34 cellular contexts compared by ENCODE assay signal in genomic region chr10:12650122-12650521, GRCh38.
"Had no signal": no experiment of that assay in that cellular context is flagged by ENCODE, and none has a peak within 500 bp of the region (broad histone marks: within the 10 kb centered on the region; RNA-seq: fewer than 3 reads in every experiment).

No MANE protein-coding gene starts in this region.

- H3K27me3 ChIP-seq: ascending aorta, SJSA1 had no signal

- H3K4me2 ChIP-seq: SK-N-SH had no signal

- H3K36me3 ChIP-seq: cardiac muscle cell, SJSA1 had no signal

- DNase-seq: activated B cell treated with CpG ODN at 0.5 μM for 24 hours; activated CD4-positive, alpha-beta memory T cell treated with anti-CD3 and anti-CD28 coated beads, Interleukin-2, amount 10 ng/mL, durations not matched to agents 7 days and 5 days; activated CD4-positive, alpha-beta T cell treated with anti-CD3 and anti-CD28 coated beads for 4 hours; activated CD4-positive, CD25-positive, alpha-beta regulatory T cell treated with anti-CD3 and anti-CD28 coated beads, Interleukin-2, amount 50 U/mL, for 72 hours; activated CD8-positive, alpha-beta memory T cell treated with anti-CD3 and anti-CD28 coated beads for 24 hours; activated CD8-positive, alpha-beta memory T cell treated with anti-CD3 and anti-CD28 coated beads, Interleukin-2, amount 10 ng/mL, durations not matched to agents 7 days and 5 days; activated gamma-delta T cell; activated naive CD4-positive, alpha-beta T cell treated with Interleukin-2 at 50 U/mL for 16 hours; activated naive CD8-positive, alpha-beta T cell treated with anti-CD3 and anti-CD28 coated beads, Interleukin-2, amount 10 ng/mL, durations not matched to agents 7 days and 5 days; activated T-cell treated with anti-CD3 and anti-CD28 coated beads, Interleukin-2, amount 50 U/mL, for 24 hours; amygdala; Karpas-422; NCI-H1105 treated with DMSO at 0.1 percent for 48 hours; NCI-H1436; NCI-H1694; NCI-H1930; NCI-H2081 treated with DMSO at 0.1 percent for 48 hours; NCI-H226; NCI-H446 treated with DMSO at 0.1 percent for 48 hours; NCI-H524; NCI-H69; SHP77 treated with DMSO at 0.1 percent for 48 hours; SK-N-SH had no signal

- H3K27ac Mint-ChIP-seq: activated B cell treated with CpG ODN at 0.5 μM for 24 hours; activated CD4-positive, alpha-beta memory T cell treated with anti-CD3 and anti-CD28 coated beads, Interleukin-2, amount 10 ng/mL, durations not matched to agents 7 days and 5 days; activated CD8-positive, alpha-beta memory T cell treated with anti-CD3 and anti-CD28 coated beads, Interleukin-2, amount 10 ng/mL, durations not matched to agents 7 days and 5 days; activated naive CD4-positive, alpha-beta T cell treated with anti-CD3 and anti-CD28 coated beads, Interleukin-2, amount 50 U/mL, for 24 hours; activated naive CD8-positive, alpha-beta T cell treated with anti-CD3 and anti-CD28 coated beads, Interleukin-2, amount 10 ng/mL, durations not matched to agents 7 days and 5 days; activated T-cell treated with anti-CD3 and anti-CD28 coated beads, Interleukin-2, amount 50 U/mL, for 24 hours; activated T-helper 2 cell treated with anti-CD3 and anti-CD28 coated beads, Interferon-gamma antibody, Interleukin-2, Interleukin-4, amounts not matched to agents 10 μg/mL and 5 μg/mL and 100 μg/mL, durations not matched to agents 14 hours and 24 hours and 36 hours; T-helper 1 cell treated with Interleukin-12 subunit alpha and Interleukin-12 subunit beta and Interleukin-4 antibody, amounts not matched to agents 30 μg/mL and 1 μg/mL, for 36 hours; T-helper 2 cell treated with Interferon-gamma antibody and Interleukin-4, amounts not matched to agents 5 μg/mL and 100 μg/mL, for 36 hours had no signal

- H3K9me3 ChIP-seq: ascending aorta, SJSA1 had no signal

- H3K4me1 ChIP-seq: ascending aorta, SJSA1 had no signal

- H3K4me3 ChIP-seq: ascending aorta, cardiac muscle cell, K562, SJSA1 had no signal

- H3K27ac ChIP-seq: ascending aorta, cardiac muscle cell, SJSA1 had no signal

- FAIRE-seq: K562, TTC549 had no signal

- H3K27me3 Mint-ChIP-seq: activated B cell treated with CpG ODN at 0.5 μM for 24 hours; activated CD4-positive, alpha-beta memory T cell treated with anti-CD3 and anti-CD28 coated beads, Interleukin-2, amount 10 ng/mL, durations not matched to agents 7 days and 5 days; activated naive CD4-positive, alpha-beta T cell treated with anti-CD3 and anti-CD28 coated beads, Interleukin-2, amount 50 U/mL, for 24 hours; activated naive CD8-positive, alpha-beta T cell treated with anti-CD3 and anti-CD28 coated beads, Interleukin-2, amount 10 ng/mL, durations not matched to agents 7 days and 5 days; activated T-cell treated with anti-CD3 and anti-CD28 coated beads, Interleukin-2, amount 50 U/mL, for 24 hours; central memory CD8-positive, alpha-beta T cell had no signal

- H3K36me3 Mint-ChIP-seq: activated naive CD8-positive, alpha-beta T cell treated with anti-CD3 and anti-CD28 coated beads, Interleukin-2, amount 10 ng/mL, durations not matched to agents 7 days and 5 days had no signal

- H3K4me1 Mint-ChIP-seq: activated naive CD4-positive, alpha-beta T cell treated with anti-CD3 and anti-CD28 coated beads, Interleukin-2, amount 50 U/mL, for 24 hours; central memory CD8-positive, alpha-beta T cell had no signal

- ATAC-seq: activated CD8-positive, alpha-beta memory T cell treated with anti-CD3 and anti-CD28 coated beads, Interleukin-2, amount 10 ng/mL, durations not matched to agents 7 days and 5 days; K562; Panc1 had no signal

- H3K9ac ChIP-seq: SK-N-SH had no signal

- H3K9me3 Mint-ChIP-seq: activated naive CD4-positive, alpha-beta T cell treated with anti-CD3 and anti-CD28 coated beads, Interleukin-2, amount 50 U/mL, for 24 hours; activated T-helper 2 cell treated with anti-CD3 and anti-CD28 coated beads, Interferon-gamma antibody, Interleukin-2, Interleukin-4, amounts not matched to agents 10 μg/mL and 5 μg/mL and 100 μg/mL, durations not matched to agents 14 hours and 24 hours and 36 hours; central memory CD8-positive, alpha-beta T cell had no signal

- H3K4me3 Mint-ChIP-seq: activated B cell treated with CpG ODN at 0.5 μM for 24 hours; activated CD4-positive, alpha-beta memory T cell treated with anti-CD3 and anti-CD28 coated beads, Interleukin-2, amount 10 ng/mL, durations not matched to agents 7 days and 5 days; activated CD8-positive, alpha-beta memory T cell treated with anti-CD3 and anti-CD28 coated beads, Interleukin-2, amount 10 ng/mL, durations not matched to agents 7 days and 5 days; activated naive CD4-positive, alpha-beta T cell treated with anti-CD3 and anti-CD28 coated beads, Interleukin-2, amount 50 U/mL, for 24 hours; activated naive CD8-positive, alpha-beta T cell treated with anti-CD3 and anti-CD28 coated beads, Interleukin-2, amount 10 ng/mL, durations not matched to agents 7 days and 5 days; activated T-cell treated with anti-CD3 and anti-CD28 coated beads, Interleukin-2, amount 50 U/mL, for 24 hours; central memory CD8-positive, alpha-beta T cell; T-helper 1 cell treated with Interleukin-12 subunit alpha and Interleukin-12 subunit beta and Interleukin-4 antibody, amounts not matched to agents 30 μg/mL and 1 μg/mL, for 36 hours; T-helper 2 cell treated with Interferon-gamma antibody and Interleukin-4, amounts not matched to agents 5 μg/mL and 100 μg/mL, for 36 hours had no signal
